Comparison of ENCODE assay signal across 12 cellular contexts in genomic region chr1:86714159-86714558, GRCh38. TPM values are rescaled to one million over a fixed set of nuclear protein-coding genes. Genes with fewer than 3 reads are reported as not detected.
DNase-seq lines count a peak whose midpoint lies in the region; ATAC-seq and TF ChIP-seq lines count a peak whose summit lies in the region.
"Had no signal": no experiment of that assay in that cellular context is flagged by ENCODE, and none has a peak within 500 bp of the region (broad histone marks: within the 10 kb centered on the region; RNA-seq: fewer than 3 reads in every experiment).

No MANE protein-coding gene starts in this region.

- CTCF ChIA-PET in CD4-positive, alpha-beta T cell (lab: Charles Lee): interaction anchor here (9.3 kb wide), 1 partner anchor 10 kb away, joined by 89 read pairs; the partner anchor contains the start of gene SH3GLB1
- CTCF ChIA-PET in RWPE1 (lab: Yijun Ruan, JAX): interaction anchor here (0.6 to 1.4 kb wide), 2 partner anchors 9 to 225 kb away, joined by 3 to 6 read pairs; partner anchors contain the start of gene SH3GLB1

- H3K36me3 ChIP-seq in left lung (peaks cover 0 to 28% of the 10 kb centered on the region in 2 donors), BE2C (no peaks in the 10 kb centered on the region)

- no peaks in the 10 kb centered on the region for H3K27me3 ChIP-seq in CD4-positive, alpha-beta T cell (ENCODE audit: control insufficient read depth, insufficient read depth, low read length)
- H3K27me3 ChIP-seq in left lung: no peaks in the 10 kb centered on the region
- no peaks in the 10 kb centered on the region for H3K27me3 ChIP-seq in BE2C

- H3K27ac Mint-ChIP-seq in CD4-positive, alpha-beta T cell: peak overlapping the region; percentile 22
- H3K27ac Mint-ChIP-seq: activated B cell treated with CpG ODN at 0.5 μM for 24 hours had no signal

- peaks cover 64% of the 10 kb centered on the region for H3K4me1 Mint-ChIP-seq in CD4-positive, alpha-beta T cell (ENCODE audit: low read depth)

- intact Hi-C loops in CD4-positive, alpha-beta T cell (cut with DNase I, micrococcal nuclease): no loop called here
- intact Hi-C loops in left lung (cut with DNase I): no loop called here

- no peaks in the 10 kb centered on the region for H3K9me3 Mint-ChIP-seq in CD4-positive, alpha-beta T cell
- H3K9me3 Mint-ChIP-seq: activated B cell treated with CpG ODN at 0.5 μM for 24 hours had no signal

- no peaks in the 10 kb centered on the region for H3K9me3 ChIP-seq in CD4-positive, alpha-beta T cell (ENCODE audit: control insufficient read depth, low read length)
- H3K9me3 ChIP-seq in left lung: no peaks in the 10 kb centered on the region
- H3K9me3 ChIP-seq in BE2C: no peaks in the 10 kb centered on the region

- H3K27me3 Mint-ChIP-seq in CD4-positive, alpha-beta T cell: no peaks in the 10 kb centered on the region
- H3K27me3 Mint-ChIP-seq: activated B cell treated with CpG ODN at 0.5 μM for 24 hours had no signal

- H3K36me3 Mint-ChIP-seq in CD4-positive, alpha-beta T cell (ENCODE audit: low read depth): peaks cover 35% of the 10 kb centered on the region

- no peak overlapping the region for H3K4me3 Mint-ChIP-seq in CD4-positive, alpha-beta T cell
- H3K4me3 Mint-ChIP-seq: activated B cell treated with CpG ODN at 0.5 μM for 24 hours had no signal

- H3K4me3 ChIP-seq in coronary artery: peak overlapping the region; percentile 28
- H3K4me3 ChIP-seq in left lung: no peak overlapping the region
- no peak overlapping the region for H3K4me3 ChIP-seq in BE2C (ENCODE audit: low read depth, low read length)

- H3K27ac ChIP-seq in CD4-positive, alpha-beta T cell (ENCODE audit: low read depth, low read length): no peak overlapping the region
- H3K27ac ChIP-seq in coronary artery (peak overlapping the region in 1 of 2 donors; percentile 28), left lung (no peak overlapping the region), RWPE1 (no peak overlapping the region)

- ATAC-seq in CD4-positive, alpha-beta T cell (ENCODE audit: poor library complexity): no peak
- ATAC-seq in left lung: peak; percentile 22

- POLR2A ChIA-PET in CD4-positive, alpha-beta T cell (lab: Charles Lee): interaction anchor here (1.0 to 7.7 kb wide), 2 partner anchors 10 to 26 kb away, joined by 3 to 77 read pairs; partner anchors contain the start of gene SH3GLB1
- POLR2A ChIA-PET in RWPE1 (lab: Yijun Ruan, JAX; ENCODE audit: low non-redundant PET): no interaction called here

- no peak for TF ChIP-seq CTCF in CD4-positive, alpha-beta T cell (IDR thresholded peaks at IDR 0.05)
- TF ChIP-seq CTCF in coronary artery (IDR thresholded peaks at IDR 0.05) (no peak), left lung (IDR thresholded peaks at IDR 0.05) (no peak), RWPE1 (conservative IDR thresholded peaks at IDR 0.05; ENCODE audit: low read depth) (no peak), BE2C (IDR thresholded peaks at IDR 0.05; ENCODE audit: low read depth, low read length) (no peak)

- H3K4me1 ChIP-seq in left lung (peaks cover 17 to 76% of the 10 kb centered on the region in 2 donors), BE2C (no peaks in the 10 kb centered on the region)

- no peak for DNase-seq in CD4-positive, alpha-beta T cell
- DNase-seq in M059J (ENCODE audit: low read depth) (peak; percentile 17), coronary artery (ENCODE audit: low spot score) (no peak), left lung (no peak), RWPE1 (ENCODE audit: low spot score) (no peak), BE2C (no peak)
- no peak for DNase-seq in activated effector memory CD4-positive, alpha-beta T cell treated with Interleukin-2 at 50 U/mL for 16 hours
- no peak for DNase-seq in effector CD4-positive, alpha-beta T cell
- DNase-seq: activated B cell treated with CpG ODN at 0.5 μM for 24 hours; activated gamma-delta T cell; AML-193; stimulated activated CD4-positive, alpha-beta T cell treated with anti-CD3 and anti-CD28 coated beads, Interleukin-1b, Interleukin-23, amount 100 ng/mL, for 48 hours had no signal

RNA-seq across cellular contexts. Expression of gene SH3GLB1, which starts 9.8 kb away (rescaled TPM):
- 10 to 100 TPM; 50.6 to 52.3 TPM for total RNA-seq in CD4-positive, alpha-beta T cell
- 44.3 and 59.3 TPM in 2 replicates for total RNA-seq in M059J (2014; rRNA removed; shearing (Covaris generic))
- 100 to 1,000 TPM; 102 to 114 TPM for total RNA-seq in left lung
- polyA plus RNA-seq in BE2C (2012; ENCODE audit: insufficient read depth, insufficient read length, low read depth): 22.0 TPM
